ENCODE assay signal across 1 cellular context in the genomic region with DNA sequence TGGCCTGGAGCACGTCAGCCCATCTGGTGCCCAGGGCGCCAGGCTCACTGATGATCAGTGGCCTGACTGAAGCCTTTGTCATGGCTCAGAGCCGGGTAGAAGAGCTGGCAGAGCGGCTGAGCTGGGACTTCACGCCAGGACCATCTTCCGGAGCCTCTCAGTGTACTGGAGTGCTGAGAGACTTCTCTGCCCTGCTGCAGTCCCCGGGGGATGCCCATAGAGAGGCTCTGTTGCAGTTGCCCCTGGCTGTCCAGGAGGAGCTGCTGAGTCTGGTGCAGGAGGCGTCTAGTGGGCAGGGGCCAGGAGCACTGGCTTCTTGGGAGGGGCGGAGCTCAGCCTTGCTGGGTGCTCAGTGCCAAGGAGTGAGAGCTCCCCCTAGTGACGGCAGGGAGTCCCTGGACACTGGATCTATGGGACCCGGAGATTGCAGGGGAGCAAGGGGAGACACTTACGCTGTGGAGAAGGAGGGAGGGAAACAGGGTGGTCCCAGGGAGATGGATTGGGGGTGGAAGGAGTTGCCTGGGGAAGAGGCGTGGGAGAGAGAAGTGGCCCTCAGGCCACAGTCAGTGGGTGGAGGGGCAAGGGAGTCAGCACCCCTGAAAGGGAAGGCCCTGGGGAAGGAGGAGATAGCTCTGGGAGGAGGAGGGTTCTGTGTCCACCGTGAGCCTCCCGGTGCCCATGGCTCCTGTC.
TF ChIP-seq lines count a peak whose summit lies in the region.

No MANE protein-coding gene starts in this region.

TF ChIP-seq in PFSK-1, 5 proteins besides CTCF, POLR2A, EP300 and RAD21 (continued from another document):
- TF ChIP-seq POLR2AphosphoS5 (IDR thresholded peaks at IDR 0.05; ENCODE audit: low read depth, low read length) (no peak), SIN3A (IDR thresholded peaks at IDR 0.05; ENCODE audit: borderline replicate concordance, insufficient read depth, low read length) (no peak)
